ENCODE assay signal across 25 cellular contexts in the genomic region with DNA sequence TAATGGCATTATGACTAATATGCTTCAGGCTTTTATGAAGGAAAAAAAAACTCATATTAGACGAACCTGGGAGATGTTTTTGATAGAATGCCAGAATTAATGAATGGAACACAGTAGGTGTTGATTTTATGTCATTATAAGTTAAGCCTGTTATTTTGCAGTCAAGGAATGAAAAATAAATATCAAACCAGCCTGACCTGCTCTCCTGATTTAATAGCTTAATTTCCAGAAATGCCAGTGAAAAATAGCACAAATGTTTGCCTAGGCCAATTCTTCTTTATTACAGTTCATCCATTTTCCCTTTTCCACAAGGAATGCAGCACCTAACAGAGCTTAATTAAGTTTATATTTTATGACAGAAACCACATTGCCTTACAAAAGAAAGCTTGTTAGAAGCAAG.
DNase-seq lines count a peak whose midpoint lies in the region; ATAC-seq and TF ChIP-seq lines count a peak whose summit lies in the region.
"Had no signal": no experiment of that assay in that cellular context is flagged by ENCODE, and none has a peak within 500 bp of the region (broad histone marks: within the 10 kb centered on the region; RNA-seq: fewer than 3 reads in every experiment).

No MANE protein-coding gene starts in this region.

- H3K27ac ChIP-seq in hepatocyte (peak overlapping the region; percentile 1), dorsolateral prefrontal cortex (no peak overlapping the region)
- H3K27ac ChIP-seq: PC-9, SJCRH30 had no signal

- no peaks in the 10 kb centered on the region for H3K27me3 ChIP-seq in hepatocyte
- H3K27me3 ChIP-seq in dorsolateral prefrontal cortex = no peaks in the 10 kb centered on the region
- H3K27me3 ChIP-seq: SJCRH30 had no signal

- H2AFZ ChIP-seq in hepatocyte = no peak overlapping the region
- H2AFZ ChIP-seq: PC-9 had no signal

- no peak overlapping the region for H3K4me3 ChIP-seq in hepatocyte
- no peak overlapping the region for H3K4me3 ChIP-seq in dorsolateral prefrontal cortex
- H3K4me3 ChIP-seq: K562, PC-9, SJCRH30 had no signal

- no peak overlapping the region for H3K4me2 ChIP-seq in hepatocyte

- no peaks in the 10 kb centered on the region for H3K9me2 ChIP-seq in hepatocyte (replicated peaks; ENCODE audit: insufficient read depth)

- H3K36me3 ChIP-seq in hepatocyte (replicated peaks; ENCODE audit: insufficient read depth, low read depth) = no peaks in the 10 kb centered on the region
- H3K36me3 ChIP-seq: SJCRH30 had no signal

- intact Hi-C loops in dorsolateral prefrontal cortex (cut with DNase I) = no loop called here

- peaks cover 3% of the 10 kb centered on the region for H3K4me1 ChIP-seq in hepatocyte (ENCODE audit: insufficient read depth)
- H3K4me1 ChIP-seq: Caco-2 had no signal

- no peak for ATAC-seq in HG02623 (IDR thresholded peaks at IDR 0.05; ENCODE audit: unreplicated experiment)
- ATAC-seq: HCT116, HepG2, K562, Right ventricle myocardium inferior had no signal

- no peaks in the 10 kb centered on the region for H3K79me2 ChIP-seq in hepatocyte

- DNase-seq in NCI-H2081 (lab: John Stamatoyannopoulos, UW) (peak; percentile 11 to 70), SK-N-DZ (ENCODE audit: low spot score) (peak; percentile 52), hepatocyte (ENCODE audit: low spot score) (no peak), dorsolateral prefrontal cortex (no peak), HPDE6-E6E7 (ENCODE audit: extremely low spot score) (no peak)
- DNase-seq in central memory CD4-positive, alpha-beta T cell = no peak
- DNase-seq: C1 segment of cervical spinal cord; Caco-2; CD4-positive, alpha-beta memory T cell; DMS 273 treated with DMSO at 0.1 percent for 48 hours; DMS79 treated with DMSO at 0.1 percent for 48 hours; GF-D8; Kasumi-1; NCI-H1092 treated with DMSO at 0.1 percent for 48 hours; NCI-H1436; NCI-H187; NCI-H2107; NCI-H524; SJCRH30 had no signal

- H4K20me1 ChIP-seq in hepatocyte (ENCODE audit: insufficient read depth, poor library complexity, severe bottlenecking) = no peaks in the 10 kb centered on the region

- TF ChIP-seq CTCF in hepatocyte (IDR thresholded peaks at IDR 0.05; ENCODE audit: poor library complexity) (no peak), dorsolateral prefrontal cortex (IDR thresholded peaks at IDR 0.05 in 54 of 56, conservative IDR thresholded peaks at IDR 0.05 in 2 of 56; ENCODE audit: low read depth in 1 of 56, partially characterized antibody in 56 of 56) (no peak)

- 20% methylated on average over 1 of the region's 1 CpG for WGBS in hepatocyte (ENCODE audit: low lambda C conversion rate, missing lambda C conversion rate)

- no peaks in the 10 kb centered on the region for H3K9me3 ChIP-seq in hepatocyte (ENCODE audit: low read depth)
- H3K9me3 ChIP-seq: Caco-2, SJCRH30 had no signal

Comparison
In these comparisons a context has a peak if more than half of its experiments do, and no peak if none do; other contexts are left out.
1. DNase-seq: peak in NCI-H2081 (2 of 2) and SK-N-DZ (single experiment); none in hepatocyte (single experiment), dorsolateral prefrontal cortex (0 of 10), HPDE6-E6E7 (single experiment) and central memory CD4-positive, alpha-beta T cell (single experiment).